In genomic region chr11:133012803-133013202, GRCh38 we compare ENCODE assay signal across 7 cellular contexts.
"Had no signal": no experiment of that assay in that cellular context is flagged by ENCODE, and none has a peak within 500 bp of the region (broad histone marks: within the 10 kb centered on the region; RNA-seq: fewer than 3 reads in every experiment).

No MANE protein-coding gene starts in this region.

- ATAC-seq: GM23338 had no signal

- H3K4me3 ChIP-seq: GM23338 had no signal

- DNase-seq: H9, HCEC 1CT, KBM-7 had no signal

- FAIRE-seq: H1, H54, HTR-8/SVneo had no signal
